In genomic region chr11:71370895-71371673, GRCh38 we compare ENCODE assay signal across 1 cellular context.
TF ChIP-seq lines count a peak whose summit lies in the region.

No MANE protein-coding gene starts in this region.

TF ChIP-seq in HCT116, 20 proteins besides CTCF, POLR2A, EP300 and RAD21 (continued from another document):
- TF ChIP-seq TCF7L2 (IDR thresholded peaks at IDR 0.05; ENCODE audit: borderline replicate concordance, extremely low read depth, insufficient read depth, insufficient read length) (no peak), CBX3 (IDR thresholded peaks at IDR 0.05; ENCODE audit: low read depth) (no peak), FOSL1 (IDR thresholded peaks at IDR 0.05; ENCODE audit: low read depth) (no peak), SP1 (IDR thresholded peaks at IDR 0.05; ENCODE audit: low read depth) (no peak), POLR2AphosphoS5 (IDR thresholded peaks at IDR 0.05; ENCODE audit: low read depth, low read length) (no peak), ZBTB33 (IDR thresholded peaks at IDR 0.05; ENCODE audit: extremely low read depth, insufficient replicate concordance, low read length) (no peak), MAX (IDR thresholded peaks at IDR 0.05) (no peak), CEBPB (IDR thresholded peaks at IDR 0.05; ENCODE audit: low read depth) (no peak)
TF ChIP-seq in HCT116: peak in this region for 0.
